In genomic region chr6:122144229-122144628, GRCh38 we compare ENCODE assay signal across 33 cellular contexts.
"Had no signal": no experiment of that assay in that cellular context is flagged by ENCODE, and none has a peak within 500 bp of the region (broad histone marks: within the 10 kb centered on the region; RNA-seq: fewer than 3 reads in every experiment).

No MANE protein-coding gene starts in this region.

- H3K4me1 Mint-ChIP-seq: activated naive CD8-positive, alpha-beta T cell treated with anti-CD3 and anti-CD28 coated beads, Interleukin-2, amount 10 ng/mL, durations not matched to agents 7 days and 5 days; central memory CD8-positive, alpha-beta T cell; naive B cell; stimulated activated effector memory CD8-positive, alpha-beta T cell treated with anti-CD3 and anti-CD28 coated beads, Interleukin-12 subunit alpha, Interleukin-12 subunit beta, amount 100 ng/mL, for 72 hours; T-helper 17 cell had no signal

- H3K36me3 ChIP-seq: heart right ventricle, ovary, prostate gland, sigmoid colon, thyroid gland, upper lobe of left lung, WERI-Rb-1 had no signal

- H3K4me3 Mint-ChIP-seq: activated naive CD4-positive, alpha-beta T cell treated with anti-CD3 and anti-CD28 coated beads for 36 hours; activated naive CD8-positive, alpha-beta T cell treated with anti-CD3 and anti-CD28 coated beads, Interleukin-2, amount 10 ng/mL, durations not matched to agents 7 days and 5 days; activated T-helper 1 cell treated with anti-CD3 and anti-CD28 coated beads, Interleukin-12 subunit alpha, Interleukin-12 subunit beta, Interleukin-2, Interleukin-4 antibody, amounts not matched to agents 30 ng/mL and 10 ng/mL and 1 ng/mL, durations not matched to agents 14 hours and 24 hours and 36 hours; central memory CD8-positive, alpha-beta T cell; naive B cell; stimulated activated effector memory CD8-positive, alpha-beta T cell treated with anti-CD3 and anti-CD28 coated beads, Interleukin-12 subunit alpha, Interleukin-12 subunit beta, amount 100 ng/mL, for 72 hours; stimulated activated naive CD8-positive, alpha-beta T cell treated with anti-CD3 and anti-CD28 coated beads, Interleukin-15, Interleukin-2, amounts not matched to agents 100 ng/mL and 50 ng/mL, for 24 hours; T-helper 17 cell had no signal

- H3K4me3 ChIP-seq: coronary artery, dorsolateral prefrontal cortex, heart right ventricle, lung, ovary, prostate gland, sigmoid colon, thyroid gland, upper lobe of left lung had no signal

- H3K27ac Mint-ChIP-seq: activated naive CD4-positive, alpha-beta T cell treated with anti-CD3 and anti-CD28 coated beads for 36 hours; activated naive CD8-positive, alpha-beta T cell treated with anti-CD3 and anti-CD28 coated beads, Interleukin-2, amount 10 ng/mL, durations not matched to agents 7 days and 5 days; activated T-helper 1 cell treated with anti-CD3 and anti-CD28 coated beads, Interleukin-12 subunit alpha, Interleukin-12 subunit beta, Interleukin-2, Interleukin-4 antibody, amounts not matched to agents 30 ng/mL and 10 ng/mL and 1 ng/mL, durations not matched to agents 14 hours and 24 hours and 36 hours; stimulated activated effector memory CD8-positive, alpha-beta T cell treated with anti-CD3 and anti-CD28 coated beads, Interleukin-12 subunit alpha, Interleukin-12 subunit beta, amount 100 ng/mL, for 72 hours; stimulated activated naive CD8-positive, alpha-beta T cell treated with anti-CD3 and anti-CD28 coated beads, Interleukin-15, Interleukin-2, amounts not matched to agents 100 ng/mL and 50 ng/mL, for 24 hours; T-helper 17 cell had no signal

- H3K27me3 ChIP-seq: dorsolateral prefrontal cortex, heart right ventricle, ovary, sigmoid colon, thyroid gland, upper lobe of left lung had no signal

- FAIRE-seq: astrocyte, small intestine had no signal

- H3K27ac ChIP-seq: coronary artery, heart right ventricle, ovary, prostate gland, sigmoid colon, thyroid gland, upper lobe of left lung, WERI-Rb-1 had no signal

- H3K9me3 Mint-ChIP-seq: activated naive CD4-positive, alpha-beta T cell treated with anti-CD3 and anti-CD28 coated beads for 36 hours; activated naive CD8-positive, alpha-beta T cell treated with anti-CD3 and anti-CD28 coated beads, Interleukin-2, amount 10 ng/mL, durations not matched to agents 7 days and 5 days; activated T-helper 1 cell treated with anti-CD3 and anti-CD28 coated beads, Interleukin-12 subunit alpha, Interleukin-12 subunit beta, Interleukin-2, Interleukin-4 antibody, amounts not matched to agents 30 ng/mL and 10 ng/mL and 1 ng/mL, durations not matched to agents 14 hours and 24 hours and 36 hours; naive B cell; stimulated activated naive CD8-positive, alpha-beta T cell treated with anti-CD3 and anti-CD28 coated beads, Interleukin-15, Interleukin-2, amounts not matched to agents 100 ng/mL and 50 ng/mL, for 24 hours had no signal

- H3K27me3 Mint-ChIP-seq: activated naive CD8-positive, alpha-beta T cell treated with anti-CD3 and anti-CD28 coated beads, Interleukin-2, amount 10 ng/mL, durations not matched to agents 7 days and 5 days; central memory CD8-positive, alpha-beta T cell; naive B cell; stimulated activated naive CD8-positive, alpha-beta T cell treated with anti-CD3 and anti-CD28 coated beads, Interleukin-15, Interleukin-2, amounts not matched to agents 100 ng/mL and 50 ng/mL, for 24 hours; T-helper 17 cell had no signal

- H3K4me1 ChIP-seq: prostate gland, sigmoid colon, thyroid gland, upper lobe of left lung had no signal

- ATAC-seq: activated CD4-positive, CD25-positive, alpha-beta regulatory T cell treated with anti-CD3 and anti-CD28 coated beads, Interleukin-2, amount 50 U/mL, for 24 hours; heart right ventricle; left lobe of liver; stimulated activated effector memory CD8-positive, alpha-beta T cell treated with anti-CD3 and anti-CD28 coated beads, Interleukin-12 subunit alpha, Interleukin-12 subunit beta, amount 100 ng/mL, for 72 hours; T-helper 17 cell had no signal

- DNase-seq: activated CD4-positive, alpha-beta T cell treated with anti-CD3 and anti-CD28 coated beads for 48 hours; activated CD4-positive, alpha-beta T cell treated with anti-CD3 and anti-CD28 coated beads, Interleukin-2, amount 50 U/mL, for 48 hours; activated CD8-positive, alpha-beta memory T cell treated with anti-CD3 and anti-CD28 coated beads for 24 hours; activated effector memory CD4-positive, alpha-beta T cell treated with anti-CD3 and anti-CD28 coated beads, Interleukin-2, amount 50 U/mL, for 16 hours; activated naive CD4-positive, alpha-beta T cell treated with anti-CD3 and anti-CD28 coated beads for 36 hours; activated naive CD8-positive, alpha-beta T cell treated with anti-CD3 and anti-CD28 coated beads, Interleukin-2, amount 10 ng/mL, durations not matched to agents 7 days and 5 days; amniotic stem cell; dorsolateral prefrontal cortex; effector memory CD4-positive, alpha-beta T cell; erythroblast; foreskin fibroblast; heart right ventricle; kidney glomerular epithelial cell; naive B cell; ovary; sigmoid colon; small intestine; stimulated activated CD4-positive, alpha-beta T cell treated with anti-CD3 and anti-CD28 coated beads, Interleukin-4, amount 100 ng/mL, for 24 hours; T-helper 17 cell; T1000; thyroid gland; upper lobe of left lung; WERI-Rb-1 had no signal

- H3K9me3 ChIP-seq: heart right ventricle, ovary, prostate gland, sigmoid colon, thyroid gland, upper lobe of left lung had no signal

- H3K36me3 Mint-ChIP-seq: activated naive CD8-positive, alpha-beta T cell treated with anti-CD3 and anti-CD28 coated beads, Interleukin-2, amount 10 ng/mL, durations not matched to agents 7 days and 5 days; naive B cell; stimulated activated effector memory CD8-positive, alpha-beta T cell treated with anti-CD3 and anti-CD28 coated beads, Interleukin-12 subunit alpha, Interleukin-12 subunit beta, amount 100 ng/mL, for 72 hours had no signal
